In genomic region chr17:7296189-7296861, GRCh38 we compare ENCODE assay signal across 8 cellular contexts. TPM values are rescaled to one million over a fixed set of nuclear protein-coding genes. Genes with fewer than 3 reads are reported as not detected.
A peak's percentile ranks its signal among the peaks of the same experiment; 100 is the strongest.
DNase-seq lines count a peak whose midpoint lies in the region; ATAC-seq and TF ChIP-seq lines count a peak whose summit lies in the region.

No MANE protein-coding gene starts in this region.

- H3K9me3 ChIP-seq in colonic mucosa = no peaks in the 10 kb centered on the region

- peak overlapping the region; percentile 6 for H3K4me3 ChIP-seq in colonic mucosa

- intact Hi-C loops in colonic mucosa (cut with DNase I) = loop anchor here (5.0 kb wide), 1 partner anchor 34 kb away; the partner anchor contains the start of gene CLDN7

- no peaks in the 10 kb centered on the region for H3K36me3 ChIP-seq in colonic mucosa

- no peak overlapping the region for H3K27ac ChIP-seq in colonic mucosa

- peak; percentile 90 for TF ChIP-seq CTCF in colonic mucosa (IDR thresholded peaks at IDR 0.05)

- H3K9ac ChIP-seq in colonic mucosa (ENCODE audit: low read depth in 2 of 2, low read length in 2 of 2) = peak overlapping the region; percentile 35 to 74

- H3K4me1 ChIP-seq in colonic mucosa = peaks cover 16% of the 10 kb centered on the region

- DNase-seq in AG08395 (ENCODE audit: low spot score) (peak; percentile 87), GM19238 (ENCODE audit: insufficient read length, low spot score) (peak; percentile 78), NCI-H2227 (lab: John Stamatoyannopoulos, UW; ENCODE audit: unreplicated experiment) (peak; percentile 87), colonic mucosa (peak; percentile 83), left lobe of liver (ENCODE audit: low spot score) (peak; percentile 82)
- peak; percentile 66 to 79 for DNase-seq in stimulated activated CD4-positive, alpha-beta T cell treated with anti-CD3 and anti-CD28 coated beads, Interleukin-2, amount 100 ng/mL, for 48 hours

- ATAC-seq in activated CD4-positive, CD25-positive, alpha-beta regulatory T cell treated with anti-CD3 and anti-CD28 coated beads, Interleukin-2, amount 50 U/mL, for 24 hours = peak; percentile 54 to 62
- ATAC-seq in left lobe of liver = peak; percentile 87
- ATAC-seq in GM21723 (IDR thresholded peaks at IDR 0.05; ENCODE audit: unreplicated experiment) = no peak

- H3K27me3 ChIP-seq in colonic mucosa = peaks cover 4% of the 10 kb centered on the region

RNA-seq across cellular contexts. Expression of gene YBX2, which starts 1.9 kb away (rescaled TPM):
- total RNA-seq in colonic mucosa (10 to 100 TPM; 22.1 to 40.4 TPM), left lobe of liver (0.81 TPM)

RNA-seq across cellular contexts. Expression of gene EIF5A, which starts 11.1 kb away (rescaled TPM):
- total RNA-seq in colonic mucosa = 100 to 1,000 TPM; 367 to 917 TPM
- total RNA-seq in left lobe of liver = 242 TPM

RNA-seq across cellular contexts. Expression of gene SLC2A4, which starts 14.8 kb away (rescaled TPM):
- 1 to 10 TPM; 1.9 to 5.7 TPM for total RNA-seq in colonic mucosa
- 0.48 TPM for total RNA-seq in left lobe of liver

RNA-seq across cellular contexts. Expression of gene GPS2, which starts 18.8 kb away (rescaled TPM):
- total RNA-seq in colonic mucosa = 10 to 100 TPM; 53.8 to 85.7 TPM
- total RNA-seq in left lobe of liver = 21.2 TPM

RNA-seq across cellular contexts. Expression of gene NEURL4, which starts 32.8 kb away (rescaled TPM):
- 10 to 100 TPM; 30.2 to 55.8 TPM for total RNA-seq in colonic mucosa
- total RNA-seq in left lobe of liver = 17.0 TPM

Comparison
In these comparisons a context has a peak if more than half of its experiments do, and no peak if none do; other contexts are left out.
1. RNA of gene YBX2, which starts 1.9 kb away (total RNA-seq): 22.1 to 40.4 TPM in colonic mucosa; 0.81 TPM in left lobe of liver (single experiment); every median in the first group is over 10 times any median in the second.
2. Peak in every context shown above with its lines, with median percentiles within 50 percentile points of each other: DNase-seq.